In the genomic region with DNA sequence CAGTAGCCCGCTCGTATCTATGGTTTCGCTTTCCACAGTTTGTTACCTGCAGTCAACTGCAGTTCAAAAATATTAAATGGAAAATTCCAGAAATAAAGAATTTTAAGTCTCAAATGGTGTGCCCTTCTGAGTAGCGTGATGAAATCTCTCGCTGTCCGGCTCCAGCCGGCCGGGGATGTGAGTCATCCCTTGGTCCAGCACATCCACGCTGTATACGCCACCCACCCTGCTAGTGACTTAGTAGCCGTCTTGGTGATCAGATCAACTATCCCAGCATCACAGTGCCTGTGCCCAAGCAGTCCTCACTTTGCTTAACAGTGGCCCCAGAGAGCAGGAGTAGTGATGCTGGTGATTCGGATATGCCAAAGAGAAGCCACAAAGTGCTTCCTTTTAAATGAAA, we compare ENCODE assay signal across 28 cellular contexts. TPM values are rescaled to one million over a fixed set of nuclear protein-coding genes. Genes with fewer than 3 reads are reported as not detected.
"Had no signal": no experiment of that assay in that cellular context is flagged by ENCODE, and none has a peak within 500 bp of the region (broad histone marks: within the 10 kb centered on the region; RNA-seq: fewer than 3 reads in every experiment).

No MANE protein-coding gene starts in this region.

- DNase-seq: cerebellar nuclear complex; colonic mucosa; effector CD4-positive, alpha-beta T cell; foreskin fibroblast; glutamatergic neuron; immature natural killer cell; left cardiac atrium; left ventricle myocardium superior; mesenchymal stem cell; sigmoid colon; stimulated activated CD4-positive, alpha-beta T cell treated with anti-CD3 and anti-CD28 coated beads, Interleukin-2, amount 100 ng/mL, for 24 hours; stimulated activated CD4-positive, alpha-beta T cell treated with anti-CD3 and anti-CD28 coated beads, Interleukin-4, amount 100 ng/mL, for 4 hours; stimulated activated naive B cell treated with anti-CD40 and anti-IgM and Interleukin-4, amounts not matched to agents 10 μg/mL and 1 μg/mL and 100 μg/mL, for 72 hours; stimulated activated naive CD8-positive, alpha-beta T cell treated with anti-CD3 and anti-CD28 coated beads, Interleukin-15, amount 100 ng/mL, for 72 hours; testis had no signal

- H3K4me3 ChIP-seq: colonic mucosa, esophagus muscularis mucosa, gastroesophageal sphincter, lung, right atrium auricular region, sigmoid colon, skin epidermis, testis, tibial nerve had no signal

- H3K4me1 Mint-ChIP-seq: immature natural killer cell; neural crest cell; stimulated activated naive B cell treated with anti-CD40 and anti-IgM and Interleukin-4, amounts not matched to agents 10 μg/mL and 1 μg/mL and 100 μg/mL, for 72 hours; stimulated activated naive CD8-positive, alpha-beta T cell treated with anti-CD3 and anti-CD28 coated beads, Interleukin-15, amount 100 ng/mL, for 72 hours had no signal

- H3K27me3 ChIP-seq: colonic mucosa, esophagus muscularis mucosa, gastroesophageal sphincter, right atrium auricular region, sigmoid colon, testis, tibial nerve had no signal

- H3K27me3 Mint-ChIP-seq: naive thymus-derived CD8-positive, alpha-beta T cell; stimulated activated naive B cell treated with anti-CD40 and anti-IgM and Interleukin-4, amounts not matched to agents 10 μg/mL and 1 μg/mL and 100 μg/mL, for 72 hours; stimulated activated naive CD8-positive, alpha-beta T cell treated with anti-CD3 and anti-CD28 coated beads, Interleukin-15, amount 100 ng/mL, for 72 hours had no signal

- H3K27ac Mint-ChIP-seq: immature natural killer cell; stimulated activated naive B cell treated with anti-CD40 and anti-IgM and Interleukin-4, amounts not matched to agents 10 μg/mL and 1 μg/mL and 100 μg/mL, for 72 hours; stimulated activated naive CD8-positive, alpha-beta T cell treated with anti-CD3 and anti-CD28 coated beads, Interleukin-15, amount 100 ng/mL, for 72 hours had no signal

- H3K9me3 ChIP-seq: testis had no signal

- ATAC-seq: gastroesophageal sphincter; left cardiac atrium; left ventricle myocardium superior; naive thymus-derived CD8-positive, alpha-beta T cell; stimulated activated naive B cell treated with anti-CD40 and anti-IgM and Interleukin-4, amounts not matched to agents 10 μg/mL and 1 μg/mL and 100 μg/mL, for 72 hours; stimulated activated naive CD8-positive, alpha-beta T cell treated with anti-CD3 and anti-CD28 coated beads, Interleukin-15, amount 100 ng/mL, for 72 hours had no signal

- H3K4me3 Mint-ChIP-seq: immature natural killer cell; neural crest cell; stimulated activated naive B cell treated with anti-CD40 and anti-IgM and Interleukin-4, amounts not matched to agents 10 μg/mL and 1 μg/mL and 100 μg/mL, for 72 hours; stimulated activated naive CD8-positive, alpha-beta T cell treated with anti-CD3 and anti-CD28 coated beads, Interleukin-15, amount 100 ng/mL, for 72 hours had no signal

- H3K4me1 ChIP-seq: colonic mucosa, esophagus muscularis mucosa, gastroesophageal sphincter, right atrium auricular region, sigmoid colon, testis, tibial nerve had no signal

- H3K27ac ChIP-seq: colonic mucosa, esophagus muscularis mucosa, gastroesophageal sphincter, right atrium auricular region, sigmoid colon, skin epidermis, testis, tibial nerve had no signal

RNA-seq across cellular contexts. Expression of gene DPRX, which starts 53.8 kb away (rescaled TPM):
- total RNA-seq: colonic mucosa; dermis microvascular lymphatic vessel endothelial cell; esophagus muscularis mucosa; gastroesophageal sphincter; left cardiac atrium; left ventricle myocardium superior; lung; naive thymus-derived CD8-positive, alpha-beta T cell; neural crest cell; osteocyte; right atrium auricular region; sigmoid colon; subcutaneous adipose tissue; testis; tibial nerve; ureter had no signal
- polyA plus RNA-seq: immature natural killer cell; keratinocyte; naive thymus-derived CD8-positive, alpha-beta T cell; sigmoid colon had no signal
